ENCODE assay signal across 8 cellular contexts in the genomic region with DNA sequence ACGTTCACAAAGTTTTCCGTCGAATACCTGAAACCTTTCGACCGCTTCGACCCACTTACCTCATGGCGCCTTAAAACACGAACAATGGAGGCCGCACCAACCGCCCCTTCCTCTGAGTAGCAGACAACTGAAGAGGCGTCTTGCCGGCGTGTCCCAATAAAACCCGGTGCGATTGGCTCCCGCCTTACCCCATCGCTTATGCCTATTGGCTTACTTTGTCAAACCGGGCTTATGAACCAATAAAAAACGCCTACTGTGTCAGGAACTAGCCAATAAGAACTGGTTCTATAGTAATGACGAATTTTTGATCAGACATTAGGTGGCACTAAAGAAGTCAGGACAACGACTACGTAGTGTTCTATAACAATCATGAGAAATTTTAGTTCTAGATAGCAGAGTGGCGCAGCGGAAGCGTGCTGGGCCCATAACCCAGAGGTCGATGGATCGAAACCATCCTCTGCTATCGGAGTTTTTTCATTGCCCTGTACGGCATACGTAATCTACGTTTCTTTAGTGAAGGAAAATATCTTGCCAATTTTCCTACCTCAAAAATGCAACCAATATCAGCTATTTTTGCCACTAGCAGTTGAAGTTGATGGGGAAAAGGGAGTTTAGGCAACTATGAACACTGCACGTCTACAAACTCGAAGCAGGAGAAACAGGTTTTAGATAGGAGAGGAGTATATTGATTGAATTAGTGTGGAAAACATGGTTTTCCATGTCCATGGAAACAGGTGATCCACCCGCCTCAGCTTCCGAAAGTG. TPM values are rescaled to one million over a fixed set of nuclear protein-coding genes. Genes with fewer than 3 reads are reported as not detected.
DNase-seq lines count a peak whose midpoint lies in the region; TF ChIP-seq lines count a peak whose summit lies in the region.

A gene (minus strand): TSS at position 135 of the 764 bp plus-strand sequence. CDS start 71 bp downstream, at position 64.

- WGBS in testis, 2 donors = 0% methylated on average over 35 of the region's 35 CpGs

- H3K27me3 ChIP-seq in testis = no peaks in the 10 kb centered on the region

- TF ChIP-seq CTCF in HFFc6 (IDR thresholded peaks at IDR 0.05) = peak; percentile 46; the same call in 1 of the 2 replicates
- TF ChIP-seq CTCF in testis (IDR thresholded peaks at IDR 0.05) = peak in 1 of 3 experiments; percentile 26

- DNase-seq in HFFc6 (peak; percentile 100), NAMALWA (ENCODE audit: low spot score) (peak; percentile 100), SK-N-DZ (ENCODE audit: low spot score) (peak; percentile 100), glomerular endothelial cell (ENCODE audit: extremely low read depth, low read depth, low spot score) (peak; percentile 100), occipital lobe (lab: John Stamatoyannopoulos, UW) (peak; percentile 88), testis (peak; percentile 98)
- DNase-seq in activated naive CD4-positive, alpha-beta T cell treated with anti-CD3 and anti-CD28 coated beads, Interleukin-2, amount 10 ng/mL, durations not matched to agents 7 days and 5 days = peak; percentile 99

- H3K9me3 Mint-ChIP-seq in HFFc6 = no peaks in the 10 kb centered on the region
- H3K9me3 Mint-ChIP-seq in activated naive CD4-positive, alpha-beta T cell treated with anti-CD3 and anti-CD28 coated beads, Interleukin-2, amount 10 ng/mL, durations not matched to agents 7 days and 5 days = no peaks in the 10 kb centered on the region

- no peaks in the 10 kb centered on the region for H3K9me3 ChIP-seq in testis

- H3K36me3 Mint-ChIP-seq in HFFc6 (ENCODE audit: low read depth) = peaks cover 12% of the 10 kb centered on the region
- H3K36me3 Mint-ChIP-seq in activated naive CD4-positive, alpha-beta T cell treated with anti-CD3 and anti-CD28 coated beads, Interleukin-2, amount 10 ng/mL, durations not matched to agents 7 days and 5 days = peaks cover 44% of the 10 kb centered on the region

- H3K36me3 ChIP-seq in testis (ENCODE audit: low read depth, missing control alignments) = no peaks in the 10 kb centered on the region

- peaks cover 27% of the 10 kb centered on the region for H3K4me1 Mint-ChIP-seq in HFFc6 (ENCODE audit: low read depth)
- H3K4me1 Mint-ChIP-seq in activated naive CD4-positive, alpha-beta T cell treated with anti-CD3 and anti-CD28 coated beads, Interleukin-2, amount 10 ng/mL, durations not matched to agents 7 days and 5 days = peaks cover 37% of the 10 kb centered on the region

- intact Hi-C loops in testis (cut with DNase I; ENCODE audit: low total_unique reads) = no loop called here

- no peaks in the 10 kb centered on the region; the same call in 1 of the 2 replicates for H3K27me3 Mint-ChIP-seq in HFFc6 (ENCODE audit: insufficient read depth)
- H3K27me3 Mint-ChIP-seq in activated naive CD4-positive, alpha-beta T cell treated with anti-CD3 and anti-CD28 coated beads, Interleukin-2, amount 10 ng/mL, durations not matched to agents 7 days and 5 days = no peaks in the 10 kb centered on the region

- peak; percentile 66 for TF ChIP-seq POLR2A in testis (IDR thresholded peaks at IDR 0.05)

- H3K4me1 ChIP-seq in testis = peaks cover 9% of the 10 kb centered on the region

- H3K4me3 ChIP-seq in GM08714 (ENCODE audit: low read length) = peak within 1 kb of the TSS; percentile 98
- peak within 1 kb of the TSS; percentile 70 to 96 for H3K4me3 ChIP-seq in testis

- no peak within 1 kb of the TSS for H3K4me3 Mint-ChIP-seq in HFFc6
- H3K4me3 Mint-ChIP-seq in activated naive CD4-positive, alpha-beta T cell treated with anti-CD3 and anti-CD28 coated beads, Interleukin-2, amount 10 ng/mL, durations not matched to agents 7 days and 5 days = no peak within 1 kb of the TSS

- H3K27ac Mint-ChIP-seq in HFFc6 = no peak within 1 kb of the TSS
- H3K27ac Mint-ChIP-seq in activated naive CD4-positive, alpha-beta T cell treated with anti-CD3 and anti-CD28 coated beads, Interleukin-2, amount 10 ng/mL, durations not matched to agents 7 days and 5 days = no peak within 1 kb of the TSS

- H3K27ac ChIP-seq in testis = peak within 1 kb of the TSS; percentile 89 to 92

- CTCF ChIA-PET in activated naive CD4-positive, alpha-beta T cell treated with anti-CD3 and anti-CD28 coated beads, Interleukin-2, amount 10 ng/mL, durations not matched to agents 7 days and 5 days (lab: Charles Lee) = interaction anchor here (0.9 to 1.1 kb wide), 2 partner anchors 137 to 321 kb away, joined by 3 read pairs; no protein-coding TSS in a partner anchor

RNA-seq across cellular contexts. Expression of the gene that starts here (rescaled TPM):
- 100 to 1,000 TPM; 127 to 169 (median 156) TPM for total RNA-seq in HFFc6 (2021; fragmentation: NEBNext Ultra II Directional; extraction: Animal tissue kit (Norgen Biotek cat#: 25700))
- polyA plus RNA-seq in SK-N-DZ (2014; cell fraction: cytosol; rRNA removed) = 822 and 879 TPM in 2 replicates
- polyA plus RNA-seq in SK-N-DZ (2014; cell fraction: nucleus; rRNA removed) = 458 and 519 TPM in 2 replicates
- total RNA-seq in glomerular endothelial cell (179 and 241 TPM in 2 replicates), occipital lobe (177 TPM), testis (100 to 1,000 TPM; 150 to 153 TPM)
- 295 TPM for polyA plus RNA-seq in testis (ENCODE audit: insufficient read depth, low read depth, low replicate concordance)

Comparison
In these comparisons a context has a peak if more than half of its experiments do, and no peak if none do; other contexts are left out.
1. Peak in every context shown above with its lines: DNase-seq, H3K4me3 ChIP-seq and H3K27ac ChIP-seq.